ENCODE assay signal across 9 cellular contexts in genomic region chr6:28250747-28251146, GRCh38. TPM values are rescaled to one million over a fixed set of nuclear protein-coding genes. Genes with fewer than 3 reads are reported as not detected.
A peak's percentile ranks its signal among the peaks of the same experiment; 100 is the strongest.
DNase-seq lines count a peak whose midpoint lies in the region; ATAC-seq, FAIRE-seq and TF ChIP-seq lines count a peak whose summit lies in the region.
"Had no signal": no experiment of that assay in that cellular context is flagged by ENCODE, and none has a peak within 500 bp of the region (broad histone marks: within the 10 kb centered on the region; RNA-seq: fewer than 3 reads in every experiment).

No MANE protein-coding gene starts in this region.

- 71% methylated on average over 2 of the region's 2 CpGs for WGBS in HepG2 (ENCODE audit: low lambda C conversion rate)

- no peak for TF ChIP-seq POLR2A in HepG2 (IDR thresholded peaks at IDR 0.05; ENCODE audit: insufficient read depth in 1 of 2, low read depth in 2 of 2, low read length in 2 of 2)

- H4K20me1 ChIP-seq in HepG2 (ENCODE audit: insufficient read depth, low read length): no peaks in the 10 kb centered on the region

- intact Hi-C loops in Right ventricle myocardium superior (cut with DNase I): no loop called here
- intact Hi-C loops in HepG2 (cut with micrococcal nuclease; ENCODE audit: unreplicated experiment): no loop called here

- H3K27me3 Mint-ChIP-seq in activated naive CD8-positive, alpha-beta T cell treated with anti-CD3 and anti-CD28 coated beads for 36 hours: no peaks in the 10 kb centered on the region
- no peaks in the 10 kb centered on the region for H3K27me3 Mint-ChIP-seq in type B pancreatic cell

- H3K4me1 Mint-ChIP-seq in activated naive CD8-positive, alpha-beta T cell treated with anti-CD3 and anti-CD28 coated beads for 36 hours: peaks cover 19% of the 10 kb centered on the region
- H3K4me1 Mint-ChIP-seq in type B pancreatic cell (ENCODE audit: unreplicated experiment): peaks cover 14% of the 10 kb centered on the region

- H3K79me2 ChIP-seq in HepG2 (ENCODE audit: insufficient read depth, low read length): peaks cover 11% of the 10 kb centered on the region

- H3K4me2 ChIP-seq in HepG2 (ENCODE audit: low read depth, low read length): peak overlapping the region; percentile 95

- H3K4me3 ChIP-seq in cardiac muscle cell (peak overlapping the region; percentile 78), HepG2 (replicated peaks in 1 of 3; ENCODE audit: insufficient read depth in 1 of 3, low read depth in 2 of 3, low read length in 3 of 3) (peak overlapping the region; percentile 85 to 98 (median 97); a peak in 4 of 6 replicates)

- H3K36me3 ChIP-seq in cardiac muscle cell (peaks cover 18% of the 10 kb centered on the region), HepG2 (replicated peaks in 1 of 2; ENCODE audit: control insufficient read depth in 1 of 2, insufficient read depth in 2 of 2, low read length in 2 of 2) (peaks cover 7 to 24% of the 10 kb centered on the region in 2 experiments)

- TF ChIP-seq CTCF in cardiac muscle cell (IDR thresholded peaks at IDR 0.05; ENCODE audit: low read depth, low read length): no peak
- TF ChIP-seq CTCF in HepG2 (CRISPR knock-in tag; IDR thresholded peaks at IDR 0.05): no peak
- no peak for TF ChIP-seq CTCF in type B pancreatic cell (conservative IDR thresholded peaks at IDR 0.05)
- TF ChIP-seq CTCF in RWPE1 (conservative IDR thresholded peaks at IDR 0.05; ENCODE audit: low read depth): no peak

- H3K36me3 Mint-ChIP-seq in activated naive CD8-positive, alpha-beta T cell treated with anti-CD3 and anti-CD28 coated beads for 36 hours: peaks cover 10% of the 10 kb centered on the region
- H3K36me3 Mint-ChIP-seq in type B pancreatic cell: peaks cover 7% of the 10 kb centered on the region

- peak overlapping the region; percentile 75 for H3K4me3 Mint-ChIP-seq in activated naive CD8-positive, alpha-beta T cell treated with anti-CD3 and anti-CD28 coated beads for 36 hours
- peak overlapping the region; percentile 99 for H3K4me3 Mint-ChIP-seq in type B pancreatic cell

- no peak for TF ChIP-seq RAD21 in HepG2 (CRISPR knock-in tag; IDR thresholded peaks at IDR 0.05)

- FAIRE-seq in HepG2 (lab: Jason Lieb, UNC): no peak

- H3K27ac Mint-ChIP-seq in activated naive CD8-positive, alpha-beta T cell treated with anti-CD3 and anti-CD28 coated beads for 36 hours: peak overlapping the region; percentile 16
- H3K27ac Mint-ChIP-seq in type B pancreatic cell: no peak overlapping the region

- CTCF ChIA-PET in HepG2 (lab: Yijun Ruan, JAX; ENCODE audit: low intra/inter-chr PET ratio, low total read pairs) (no interaction called here), RWPE1 (lab: Yijun Ruan, JAX) (interaction anchor here (0.6 kb wide), 2 partner anchors 9 to 1763 kb away, joined by 3 to 4 read pairs; no protein-coding TSS in a partner anchor)

- BruUV-seq in HepG2 (replicated peaks; lab: Mats Ljungman, UMichigan): no TSS peak

- DNase-seq in cardiac muscle cell (ENCODE audit: low read depth in 1 of 2, low spot score in 1 of 2) (no peak), Right ventricle myocardium superior (no peak), HepG2 (ENCODE audit: low spot score) (no peak), type B pancreatic cell (ENCODE audit: extremely low spot score, unreplicated experiment) (no peak), RWPE1 (ENCODE audit: low spot score) (no peak), NCI-H748 treated with DMSO at 0.1 percent for 48 hours (lab: John Stamatoyannopoulos, UW) (no peak)
- no peak for DNase-seq in activated naive CD8-positive, alpha-beta T cell treated with anti-CD3 and anti-CD28 coated beads for 36 hours

- no peaks in the 10 kb centered on the region for H3K9me3 Mint-ChIP-seq in activated naive CD8-positive, alpha-beta T cell treated with anti-CD3 and anti-CD28 coated beads for 36 hours
- no peaks in the 10 kb centered on the region for H3K9me3 Mint-ChIP-seq in type B pancreatic cell

- ATAC-seq in Right ventricle myocardium superior (ENCODE audit: poor library complexity): no peak
- ATAC-seq in HepG2: no peak
- ATAC-seq in HG03095 (IDR thresholded peaks at IDR 0.05; ENCODE audit: unreplicated experiment): no peak

- H2AFZ ChIP-seq in HepG2 (ENCODE audit: low read length): no peak overlapping the region

- in situ Hi-C loops in HepG2 (cut with HindIII; ENCODE audit: extremely low pct_ligation_motif_present, low pct_unique_long_range_greater_than_20kb): loop anchor here (5.0 kb wide), 1 partner anchor 113 kb away; no protein-coding TSS in a partner anchor

- H3K9ac ChIP-seq in HepG2 (ENCODE audit: insufficient read depth, low read depth, low read length): peak overlapping the region; percentile 79; the same call in 1 of the 2 replicates

- no peaks in the 10 kb centered on the region for H3K9me3 ChIP-seq in cardiac muscle cell (ENCODE audit: low read depth)
- no peaks in the 10 kb centered on the region for H3K9me3 ChIP-seq in HepG2 (ENCODE audit: low read length)

- H3K27ac ChIP-seq in cardiac muscle cell (no peak overlapping the region), HepG2 (ENCODE audit: extremely low read length, insufficient read depth, low read length) (no peak overlapping the region), RWPE1 (no peak overlapping the region)

- POLR2A ChIA-PET in HepG2 (lab: Yijun Ruan, JAX) (interaction anchor here (1.0 to 1.8 kb wide), 3 partner anchors 16 to 109 kb away, joined by 3 to 4 read pairs (median 4); partner anchors contain the start of genes PGBD1, ZKSCAN8 and ZSCAN26), RWPE1 (lab: Yijun Ruan, JAX; ENCODE audit: low non-redundant PET) (no interaction called here)

- peaks cover 12% of the 10 kb centered on the region for H3K4me1 ChIP-seq in cardiac muscle cell (ENCODE audit: low read depth)
- peaks cover 27% of the 10 kb centered on the region for H3K4me1 ChIP-seq in HepG2 (ENCODE audit: insufficient read depth, low read length)

- H3K27me3 ChIP-seq in cardiac muscle cell: no peaks in the 10 kb centered on the region
- no peaks in the 10 kb centered on the region; a peak in 1 of 5 replicates for H3K27me3 ChIP-seq in HepG2 (ENCODE audit: control insufficient read depth in 1 of 2, insufficient read depth in 2 of 2, low read length in 2 of 2)

- TF ChIP-seq EP300 in HepG2 (IDR thresholded peaks at IDR 0.05; ENCODE audit: low read depth in 2 of 2, low read length in 2 of 2) (no peak), HepG2 (CRISPR knock-in tag; IDR thresholded peaks at IDR 0.05; ENCODE audit: borderline replicate concordance) (no peak)

RNA-seq across cellular contexts. Expression of gene ZKSCAN4, which starts 1.3 kb away (rescaled TPM):
- total RNA-seq in cardiac muscle cell: 7.9 and 8.4 TPM in 2 replicates
- 6.8 and 7.1 TPM in 2 replicates for polyA plus RNA-seq in cardiac muscle cell
- total RNA-seq in Right ventricle myocardium superior: 2.6 TPM
- 1 to 10 TPM; 4.5 to 5.0 TPM for total RNA-seq in activated naive CD8-positive, alpha-beta T cell treated with anti-CD3 and anti-CD28 coated beads for 36 hours
- 7.8 and 10.2 TPM in 2 replicates for total RNA-seq in HepG2 (2016; rRNA removed; fragmentation: Illumina TruSeq; extraction: Trizol)
- total RNA-seq in HepG2 (2016; cell fraction: cytosol; rRNA removed; fragmentation: Illumina TruSeq; extraction: Trizol; ENCODE audit: low read depth): 1.4 and 1.6 TPM in 2 replicates
- 7.5 and 9.4 TPM in 2 replicates for total RNA-seq in HepG2 (2016; cell fraction: insoluble cytoplasmic fraction; rRNA removed; fragmentation: Illumina TruSeq; extraction: Trizol)
- total RNA-seq in HepG2 (2016; cell fraction: membrane; rRNA removed; fragmentation: Illumina TruSeq; extraction: Trizol): 3.7 and 5.5 TPM in 2 replicates
- total RNA-seq in HepG2 (2016; cell fraction: nucleus; rRNA removed; fragmentation: Illumina TruSeq; extraction: Trizol): 6.4 and 6.9 TPM in 2 replicates
- polyA plus RNA-seq in HepG2 (2011; rRNA removed): 2.9 and 3.4 TPM in 2 replicates
- 2.1 and 2.6 TPM in 2 replicates for polyA plus RNA-seq in HepG2 (2011; cell fraction: cytosol; rRNA removed)
- polyA plus RNA-seq in HepG2 (2011; cell fraction: nucleus; rRNA removed): 3.2 and 3.7 TPM in 2 replicates
- polyA plus RNA-seq in HepG2 (2012): 4.0 and 4.1 TPM in 2 replicates
- polyA plus RNA-seq in HepG2 (2016; cell fraction: cytosol; fragmentation: Illumina TruSeq; extraction: Trizol; ENCODE audit: low read depth): 0.36 and 0.46 TPM in 2 replicates
- polyA plus RNA-seq in HepG2 (2016; cell fraction: insoluble cytoplasmic fraction; fragmentation: Illumina TruSeq; extraction: Trizol; ENCODE audit: low read depth): 5.8 and 6.2 TPM in 2 replicates
- polyA plus RNA-seq in HepG2 (2016; cell fraction: membrane; fragmentation: Illumina TruSeq; extraction: Trizol; ENCODE audit: low read depth): 1.1 TPM in 2 replicates
- 10.0 and 10.9 TPM in 2 replicates for polyA plus RNA-seq in HepG2 (2016; cell fraction: nucleus; fragmentation: Illumina TruSeq; extraction: Trizol; ENCODE audit: insufficient read depth, low read depth)
- 2.8 and 4.2 TPM in 2 replicates for polyA minus RNA-seq in HepG2 (2011; rRNA and poly(A)+ RNA removed; ENCODE audit: low replicate concordance)
- 2.3 and 3.3 TPM in 2 replicates for polyA minus RNA-seq in HepG2 (2011; cell fraction: cytosol; rRNA and poly(A)+ RNA removed)
- polyA minus RNA-seq in HepG2 (2011; cell fraction: nucleus; rRNA and poly(A)+ RNA removed): 4.1 and 6.6 TPM in 2 replicates
- total RNA-seq in type B pancreatic cell (ENCODE audit: low replicate concordance): 7.8 TPM in 2 replicates

RNA-seq across cellular contexts. Expression of gene NKAPL, which starts 8.3 kb away (rescaled TPM):
- total RNA-seq in cardiac muscle cell (not detected in 2 replicates), Right ventricle myocardium superior (5.1 TPM), HepG2 (2016; rRNA removed; fragmentation: Illumina TruSeq; extraction: Trizol) (not detected in 2 replicates), type B pancreatic cell (ENCODE audit: low replicate concordance) (0.55 TPM in 1 of 2 replicates, not detected in the other)
- polyA plus RNA-seq in cardiac muscle cell (not detected in 2 replicates), HepG2 (2011; rRNA removed) (not detected in 2 replicates)
- total RNA-seq in activated naive CD8-positive, alpha-beta T cell treated with anti-CD3 and anti-CD28 coated beads for 36 hours: under 1 TPM; 0.46 to 0.64 TPM
- not detected in 2 replicates for total RNA-seq in HepG2 (2016; cell fraction: cytosol; rRNA removed; fragmentation: Illumina TruSeq; extraction: Trizol; ENCODE audit: low read depth)
- total RNA-seq in HepG2 (2016; cell fraction: insoluble cytoplasmic fraction; rRNA removed; fragmentation: Illumina TruSeq; extraction: Trizol): not detected in 2 replicates
- not detected in 2 replicates for total RNA-seq in HepG2 (2016; cell fraction: membrane; rRNA removed; fragmentation: Illumina TruSeq; extraction: Trizol)
- total RNA-seq in HepG2 (2016; cell fraction: nucleus; rRNA removed; fragmentation: Illumina TruSeq; extraction: Trizol): 0.31 TPM in 1 of 2 replicates, not detected in the other
- not detected in 2 replicates for polyA plus RNA-seq in HepG2 (2011; cell fraction: cytosol; rRNA removed)
- polyA plus RNA-seq in HepG2 (2011; cell fraction: nucleus; rRNA removed): not detected in 2 replicates
- not detected in 2 replicates for polyA plus RNA-seq in HepG2 (2012)
- polyA plus RNA-seq in HepG2 (2016; cell fraction: cytosol; fragmentation: Illumina TruSeq; extraction: Trizol; ENCODE audit: low read depth): not detected in 2 replicates
- not detected in 2 replicates for polyA plus RNA-seq in HepG2 (2016; cell fraction: insoluble cytoplasmic fraction; fragmentation: Illumina TruSeq; extraction: Trizol; ENCODE audit: low read depth)
- not detected in 2 replicates for polyA plus RNA-seq in HepG2 (2016; cell fraction: membrane; fragmentation: Illumina TruSeq; extraction: Trizol; ENCODE audit: low read depth)
- polyA plus RNA-seq in HepG2 (2016; cell fraction: nucleus; fragmentation: Illumina TruSeq; extraction: Trizol; ENCODE audit: insufficient read depth, low read depth): not detected in 2 replicates
- not detected in 2 replicates for polyA minus RNA-seq in HepG2 (2011; rRNA and poly(A)+ RNA removed; ENCODE audit: low replicate concordance)
- polyA minus RNA-seq in HepG2 (2011; cell fraction: cytosol; rRNA and poly(A)+ RNA removed): not detected in 2 replicates
- polyA minus RNA-seq in HepG2 (2011; cell fraction: nucleus; rRNA and poly(A)+ RNA removed): not detected in 2 replicates
- total RNA-seq: myocyte had no signal

RNA-seq across cellular contexts. Expression of gene ZSCAN26, which starts 16.2 kb away (rescaled TPM):
- total RNA-seq in cardiac muscle cell: 23.7 and 37.9 TPM in 2 replicates
- 20.2 and 25.3 TPM in 2 replicates for polyA plus RNA-seq in cardiac muscle cell
- 14.0 TPM for total RNA-seq in Right ventricle myocardium superior
- 1 to 10 TPM; 5.2 to 5.8 TPM for total RNA-seq in activated naive CD8-positive, alpha-beta T cell treated with anti-CD3 and anti-CD28 coated beads for 36 hours
- total RNA-seq in HepG2 (2016; rRNA removed; fragmentation: Illumina TruSeq; extraction: Trizol): 15.6 and 18.5 TPM in 2 replicates
- total RNA-seq in HepG2 (2016; cell fraction: cytosol; rRNA removed; fragmentation: Illumina TruSeq; extraction: Trizol; ENCODE audit: low read depth): 7.2 and 8.7 TPM in 2 replicates
- total RNA-seq in HepG2 (2016; cell fraction: insoluble cytoplasmic fraction; rRNA removed; fragmentation: Illumina TruSeq; extraction: Trizol): 15.7 and 18.1 TPM in 2 replicates
- total RNA-seq in HepG2 (2016; cell fraction: membrane; rRNA removed; fragmentation: Illumina TruSeq; extraction: Trizol): 10.3 and 13.0 TPM in 2 replicates
- 15.2 and 17.4 TPM in 2 replicates for total RNA-seq in HepG2 (2016; cell fraction: nucleus; rRNA removed; fragmentation: Illumina TruSeq; extraction: Trizol)
- polyA plus RNA-seq in HepG2 (2011; rRNA removed): 12.0 and 13.4 TPM in 2 replicates
- 4.9 and 6.6 TPM in 2 replicates for polyA plus RNA-seq in HepG2 (2011; cell fraction: cytosol; rRNA removed)
- polyA plus RNA-seq in HepG2 (2011; cell fraction: nucleus; rRNA removed): 22.8 and 33.1 TPM in 2 replicates
- polyA plus RNA-seq in HepG2 (2012): 10.5 and 11.0 TPM in 2 replicates
- 1.5 and 1.9 TPM in 2 replicates for polyA plus RNA-seq in HepG2 (2016; cell fraction: cytosol; fragmentation: Illumina TruSeq; extraction: Trizol; ENCODE audit: low read depth)
- 12.7 and 14.4 TPM in 2 replicates for polyA plus RNA-seq in HepG2 (2016; cell fraction: insoluble cytoplasmic fraction; fragmentation: Illumina TruSeq; extraction: Trizol; ENCODE audit: low read depth)
- 3.2 and 3.7 TPM in 2 replicates for polyA plus RNA-seq in HepG2 (2016; cell fraction: membrane; fragmentation: Illumina TruSeq; extraction: Trizol; ENCODE audit: low read depth)
- polyA plus RNA-seq in HepG2 (2016; cell fraction: nucleus; fragmentation: Illumina TruSeq; extraction: Trizol; ENCODE audit: insufficient read depth, low read depth): 22.0 and 24.8 TPM in 2 replicates
- 6.9 and 9.7 TPM in 2 replicates for polyA minus RNA-seq in HepG2 (2011; rRNA and poly(A)+ RNA removed; ENCODE audit: low replicate concordance)
- polyA minus RNA-seq in HepG2 (2011; cell fraction: cytosol; rRNA and poly(A)+ RNA removed): 4.6 TPM in 2 replicates
- polyA minus RNA-seq in HepG2 (2011; cell fraction: nucleus; rRNA and poly(A)+ RNA removed): 28.1 and 38.9 TPM in 2 replicates
- total RNA-seq in type B pancreatic cell (ENCODE audit: low replicate concordance): 10.9 and 16.7 TPM in 2 replicates

RNA-seq across cellular contexts. Expression of gene ZSCAN9, which starts 25.7 kb away (rescaled TPM):
- 18.6 and 21.8 TPM in 2 replicates for total RNA-seq in cardiac muscle cell
- polyA plus RNA-seq in cardiac muscle cell: 14.4 and 15.4 TPM in 2 replicates
- total RNA-seq in Right ventricle myocardium superior: 8.2 TPM
- 1 to 10 TPM; 4.3 to 5.2 TPM for total RNA-seq in activated naive CD8-positive, alpha-beta T cell treated with anti-CD3 and anti-CD28 coated beads for 36 hours
- 17.2 and 17.8 TPM in 2 replicates for total RNA-seq in HepG2 (2016; rRNA removed; fragmentation: Illumina TruSeq; extraction: Trizol)
- 7.2 and 8.1 TPM in 2 replicates for total RNA-seq in HepG2 (2016; cell fraction: cytosol; rRNA removed; fragmentation: Illumina TruSeq; extraction: Trizol; ENCODE audit: low read depth)
- 16.5 and 18.3 TPM in 2 replicates for total RNA-seq in HepG2 (2016; cell fraction: insoluble cytoplasmic fraction; rRNA removed; fragmentation: Illumina TruSeq; extraction: Trizol)
- 11.7 and 14.0 TPM in 2 replicates for total RNA-seq in HepG2 (2016; cell fraction: membrane; rRNA removed; fragmentation: Illumina TruSeq; extraction: Trizol)
- total RNA-seq in HepG2 (2016; cell fraction: nucleus; rRNA removed; fragmentation: Illumina TruSeq; extraction: Trizol): 17.5 and 19.6 TPM in 2 replicates
- polyA plus RNA-seq in HepG2 (2011; rRNA removed): 14.6 and 16.3 TPM in 2 replicates
- polyA plus RNA-seq in HepG2 (2011; cell fraction: cytosol; rRNA removed): 7.0 and 11.8 TPM in 2 replicates
- 15.9 and 27.8 TPM in 2 replicates for polyA plus RNA-seq in HepG2 (2011; cell fraction: nucleus; rRNA removed)
- polyA plus RNA-seq in HepG2 (2012): 9.5 and 12.1 TPM in 2 replicates
- polyA plus RNA-seq in HepG2 (2016; cell fraction: cytosol; fragmentation: Illumina TruSeq; extraction: Trizol; ENCODE audit: low read depth): 1.2 and 1.4 TPM in 2 replicates
- 13.3 and 14.6 TPM in 2 replicates for polyA plus RNA-seq in HepG2 (2016; cell fraction: insoluble cytoplasmic fraction; fragmentation: Illumina TruSeq; extraction: Trizol; ENCODE audit: low read depth)
- polyA plus RNA-seq in HepG2 (2016; cell fraction: membrane; fragmentation: Illumina TruSeq; extraction: Trizol; ENCODE audit: low read depth): 2.7 and 3.2 TPM in 2 replicates
- 23.9 and 28.2 TPM in 2 replicates for polyA plus RNA-seq in HepG2 (2016; cell fraction: nucleus; fragmentation: Illumina TruSeq; extraction: Trizol; ENCODE audit: insufficient read depth, low read depth)
- 12.1 and 12.9 TPM in 2 replicates for polyA minus RNA-seq in HepG2 (2011; rRNA and poly(A)+ RNA removed; ENCODE audit: low replicate concordance)
- 6.7 and 7.1 TPM in 2 replicates for polyA minus RNA-seq in HepG2 (2011; cell fraction: cytosol; rRNA and poly(A)+ RNA removed)
- 40.9 and 49.9 TPM in 2 replicates for polyA minus RNA-seq in HepG2 (2011; cell fraction: nucleus; rRNA and poly(A)+ RNA removed)
- total RNA-seq in type B pancreatic cell (ENCODE audit: low replicate concordance): 16.5 and 27.1 TPM in 2 replicates

RNA-seq across cellular contexts. Expression of gene PGBD1, which starts 30.6 kb away (rescaled TPM):
- total RNA-seq in cardiac muscle cell (7.5 and 8.2 TPM in 2 replicates), Right ventricle myocardium superior (2.3 TPM), HepG2 (2016; rRNA removed; fragmentation: Illumina TruSeq; extraction: Trizol) (6.9 and 8.5 TPM in 2 replicates), type B pancreatic cell (ENCODE audit: low replicate concordance) (3.6 and 7.9 TPM in 2 replicates)
- polyA plus RNA-seq in cardiac muscle cell (6.0 and 8.2 TPM in 2 replicates), HepG2 (2011; rRNA removed) (3.6 and 4.3 TPM in 2 replicates)
- total RNA-seq in activated naive CD8-positive, alpha-beta T cell treated with anti-CD3 and anti-CD28 coated beads for 36 hours: 1 to 10 TPM; 3.4 to 3.8 TPM
- 1.3 and 1.9 TPM in 2 replicates for total RNA-seq in HepG2 (2016; cell fraction: cytosol; rRNA removed; fragmentation: Illumina TruSeq; extraction: Trizol; ENCODE audit: low read depth)
- total RNA-seq in HepG2 (2016; cell fraction: insoluble cytoplasmic fraction; rRNA removed; fragmentation: Illumina TruSeq; extraction: Trizol): 7.2 and 8.1 TPM in 2 replicates
- 3.5 and 4.3 TPM in 2 replicates for total RNA-seq in HepG2 (2016; cell fraction: membrane; rRNA removed; fragmentation: Illumina TruSeq; extraction: Trizol)
- total RNA-seq in HepG2 (2016; cell fraction: nucleus; rRNA removed; fragmentation: Illumina TruSeq; extraction: Trizol): 6.9 and 7.1 TPM in 2 replicates
- polyA plus RNA-seq in HepG2 (2011; cell fraction: cytosol; rRNA removed): 1.8 and 2.8 TPM in 2 replicates
- polyA plus RNA-seq in HepG2 (2011; cell fraction: nucleus; rRNA removed): 4.7 and 6.6 TPM in 2 replicates
- polyA plus RNA-seq in HepG2 (2012): 3.9 and 4.6 TPM in 2 replicates
- 1.0 and 1.2 TPM in 2 replicates for polyA plus RNA-seq in HepG2 (2016; cell fraction: cytosol; fragmentation: Illumina TruSeq; extraction: Trizol; ENCODE audit: low read depth)
- polyA plus RNA-seq in HepG2 (2016; cell fraction: insoluble cytoplasmic fraction; fragmentation: Illumina TruSeq; extraction: Trizol; ENCODE audit: low read depth): 5.7 and 6.1 TPM in 2 replicates
- polyA plus RNA-seq in HepG2 (2016; cell fraction: membrane; fragmentation: Illumina TruSeq; extraction: Trizol; ENCODE audit: low read depth): 2.3 and 2.4 TPM in 2 replicates
- polyA plus RNA-seq in HepG2 (2016; cell fraction: nucleus; fragmentation: Illumina TruSeq; extraction: Trizol; ENCODE audit: insufficient read depth, low read depth): 10.1 and 10.5 TPM in 2 replicates
- 2.1 and 5.3 TPM in 2 replicates for polyA minus RNA-seq in HepG2 (2011; rRNA and poly(A)+ RNA removed; ENCODE audit: low replicate concordance)
- polyA minus RNA-seq in HepG2 (2011; cell fraction: cytosol; rRNA and poly(A)+ RNA removed): 1.4 and 2.2 TPM in 2 replicates
- polyA minus RNA-seq in HepG2 (2011; cell fraction: nucleus; rRNA and poly(A)+ RNA removed): 6.2 and 8.1 TPM in 2 replicates
